Comparison of ENCODE assay signal across 1 cellular context in genomic region chr3:46013316-46014094, GRCh38.
TF ChIP-seq lines count a peak whose summit lies in the region.

No MANE protein-coding gene starts in this region.

TF ChIP-seq in K562, 482 proteins besides CTCF, POLR2A, EP300 and RAD21 (continued from another document and continues in another):
- no peak for TF ChIP-seq TSHZ1 (CRISPR knock-in tag; IDR thresholded peaks at IDR 0.05)
- no peak for TF ChIP-seq SLC30A9 (CRISPR knock-in tag; IDR thresholded peaks at IDR 0.05)
- TF ChIP-seq THAP7 (CRISPR knock-in tag; IDR thresholded peaks at IDR 0.05) = no peak
- 0 out of 2 replicates have a peak, but pooled peaks have one; percentile 30 for TF ChIP-seq BRD4 (IDR thresholded peaks at IDR 0.05)
- no peak for TF ChIP-seq ETS1 (conservative IDR thresholded peaks at IDR 0.05; ENCODE audit: control insufficient read depth, low read depth, low read length)
- TF ChIP-seq ZNF395 (CRISPR knock-in tag; IDR thresholded peaks at IDR 0.05) = no peak; the same call in 1 of the 2 replicates
- TF ChIP-seq DIDO1 (tag; IDR thresholded peaks at IDR 0.05; ENCODE audit: low read depth) = no peak
- TF ChIP-seq BCL6 (CRISPR knock-in tag; IDR thresholded peaks at IDR 0.05) = no peak
- TF ChIP-seq ZNF507 (tag; conservative IDR thresholded peaks at IDR 0.05) = no peak
- no peak for TF ChIP-seq ZNF586 (CRISPR knock-in tag; conservative IDR thresholded peaks at IDR 0.05)
- no peak for TF ChIP-seq E2F4 (CRISPR knock-in tag; IDR thresholded peaks at IDR 0.05; ENCODE audit: low read depth)
- peak; percentile 63; the same call in 1 of the 2 replicates for TF ChIP-seq ZNF584 (CRISPR knock-in tag; IDR thresholded peaks at IDR 0.05; ENCODE audit: low read depth)
- no peak for TF ChIP-seq ZNF764 (CRISPR knock-in tag; IDR thresholded peaks at IDR 0.05; ENCODE audit: low read depth)
- TF ChIP-seq FOXP1 (CRISPR knock-in tag; IDR thresholded peaks at IDR 0.05) = no peak
- no peak for TF ChIP-seq NR4A1 (CRISPR knock-in tag; IDR thresholded peaks at IDR 0.05)
- no peak for TF ChIP-seq NR4A1 (tag; IDR thresholded peaks at IDR 0.05)
- no peak for TF ChIP-seq ZNF140 (CRISPR knock-in tag; IDR thresholded peaks at IDR 0.05)
- TF ChIP-seq RBM25 (IDR thresholded peaks at IDR 0.05; ENCODE audit: low read depth, low read length, severe bottlenecking) = no peak
- no peak for TF ChIP-seq ASH1L (IDR thresholded peaks at IDR 0.05; ENCODE audit: borderline replicate concordance, low read depth, partially characterized antibody)
- no peak for TF ChIP-seq CCNT2 (IDR thresholded peaks at IDR 0.05; ENCODE audit: borderline replicate concordance, extremely low read depth, insufficient read length, low read depth, low read length)
- no peak for TF ChIP-seq PHB2 (IDR thresholded peaks at IDR 0.05; ENCODE audit: low read depth)
- no peak for TF ChIP-seq ZNF57 (CRISPR knock-in tag; IDR thresholded peaks at IDR 0.05)
- 0 out of 2 replicates have a peak, but pooled peaks have one; percentile 21 for TF ChIP-seq ZNF197 (CRISPR knock-in tag; IDR thresholded peaks at IDR 0.05; ENCODE audit: low read depth)
- no peak for TF ChIP-seq ATF2 (CRISPR knock-in tag; IDR thresholded peaks at IDR 0.05)
- no peak for TF ChIP-seq KAT2B (IDR thresholded peaks at IDR 0.05; ENCODE audit: low read depth, low read length)
- TF ChIP-seq ATF7 (IDR thresholded peaks at IDR 0.05) = no peak; the same call in 1 of the 2 replicates
- no peak for TF ChIP-seq ADNP (tag; IDR thresholded peaks at IDR 0.05)
- no peak for TF ChIP-seq ELK3 (CRISPR knock-in tag; IDR thresholded peaks at IDR 0.05)
- no peak for TF ChIP-seq RCOR1 (IDR thresholded peaks at IDR 0.05; ENCODE audit: borderline replicate concordance in 1 of 2, low read depth in 2 of 2, low read length in 2 of 2)
- no peak for TF ChIP-seq SMAD2 (IDR thresholded peaks at IDR 0.05; ENCODE audit: low read depth, low read length)
- no peak for TF ChIP-seq TAF9B (IDR thresholded peaks at IDR 0.05; ENCODE audit: partially characterized antibody)
- no peak for TF ChIP-seq GATAD2A (IDR thresholded peaks at IDR 0.05)
- TF ChIP-seq NFXL1 (CRISPR knock-in tag; IDR thresholded peaks at IDR 0.05) = no peak
- peak; percentile 50; the same call in 1 of the 2 replicates for TF ChIP-seq MGA (IDR thresholded peaks at IDR 0.05)
- no peak for TF ChIP-seq ERF (CRISPR knock-in tag; IDR thresholded peaks at IDR 0.05)
- no peak for TF ChIP-seq LEF1 (IDR thresholded peaks at IDR 0.05)
- TF ChIP-seq ZNF589 (CRISPR knock-in tag; IDR thresholded peaks at IDR 0.05; ENCODE audit: low read depth) = peak; percentile 91
- TF ChIP-seq ATF4 (CRISPR knock-in tag; IDR thresholded peaks at IDR 0.05) = peak; percentile 92
- TF ChIP-seq CBX2 (IDR thresholded peaks at IDR 0.05; ENCODE audit: insufficient read depth, low read length, poor library complexity, severe bottlenecking) = no peak
